ENCODE assay signal across 23 cellular contexts in the genomic region with DNA sequence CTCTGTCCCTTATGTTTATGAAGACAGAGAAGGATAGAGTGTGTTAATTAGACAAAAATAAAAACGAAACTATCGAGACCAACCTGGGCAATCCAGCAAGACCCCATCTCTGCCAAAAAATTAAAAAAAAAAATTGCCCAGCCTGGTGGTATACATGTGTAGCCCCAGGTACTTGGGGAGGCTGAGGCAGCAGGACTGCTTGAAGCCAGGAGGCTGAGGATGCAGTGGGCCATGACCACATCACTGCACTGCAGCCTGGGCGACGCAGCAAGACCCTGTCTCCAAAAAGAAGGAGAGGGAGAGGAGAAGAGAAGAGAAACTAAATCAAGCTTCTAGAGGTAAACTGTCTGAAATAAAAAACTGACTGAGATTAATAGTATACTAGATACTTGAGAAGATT.
"Had no signal": no experiment of that assay in that cellular context is flagged by ENCODE, and none has a peak within 500 bp of the region (broad histone marks: within the 10 kb centered on the region; RNA-seq: fewer than 3 reads in every experiment).

No MANE protein-coding gene starts in this region.

- ATAC-seq: Panc1, PC-3 had no signal

- H3K4me3 Mint-ChIP-seq: IgD-negative memory B cell had no signal

- H3K9me3 Mint-ChIP-seq: IgD-negative memory B cell had no signal

- DNase-seq: KBM-7; MV-4-11; NCI-H1048; NCI-H1105; NCI-H1417 treated with DMSO at 0.1 percent for 48 hours; NCI-H146; NCI-H1694 treated with DMSO at 0.1 percent for 48 hours; NCI-H2029; NCI-H2081 treated with DMSO at 0.1 percent for 48 hours; NCI-H2171; NCI-H226; NCI-H446; NCI-H510A; NCI-H524 treated with DMSO at 0.1 percent for 48 hours; NCI-H69; NCI-H774; NK-92 treated with Interleukin-12 subunit alpha and Interleukin-12 subunit beta, amount 100 ng/mL, for 24 hours; PC-3; SHP77; SK-N-SH; SW 1271 had no signal

- H3K27me3 Mint-ChIP-seq: IgD-negative memory B cell had no signal

- H3K9me3 ChIP-seq: SK-N-SH had no signal
